22 cellular contexts compared by ENCODE assay signal in the genomic region with DNA sequence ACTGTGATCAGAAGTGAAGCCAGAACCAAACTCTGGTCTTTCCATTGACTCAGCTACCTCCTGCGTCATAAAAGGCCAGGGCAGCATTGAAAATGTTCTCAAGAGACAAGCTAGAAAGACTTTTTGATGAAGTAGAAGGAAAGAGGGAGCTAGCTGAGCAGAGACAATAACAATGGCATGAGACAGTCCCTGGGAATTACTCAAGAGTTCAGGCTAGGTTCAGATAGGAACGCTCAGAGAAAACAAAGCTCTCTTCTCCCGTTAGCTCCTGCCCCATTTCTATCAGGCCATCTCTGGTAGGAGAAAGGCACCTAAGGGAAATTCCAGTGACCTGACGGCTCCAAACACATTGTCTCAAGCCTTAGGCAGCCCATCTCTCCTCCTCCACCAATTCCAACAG. TPM values are rescaled to one million over a fixed set of nuclear protein-coding genes. Genes with fewer than 3 reads are reported as not detected.
DNase-seq lines count a peak whose midpoint lies in the region; ATAC-seq and TF ChIP-seq lines count a peak whose summit lies in the region.
"Had no signal": no experiment of that assay in that cellular context is flagged by ENCODE, and none has a peak within 500 bp of the region (broad histone marks: within the 10 kb centered on the region; RNA-seq: fewer than 3 reads in every experiment).

No MANE protein-coding gene starts in this region.

- 0 out of 2 replicates have a peak overlapping the region, but pooled peaks have one; percentile 33 for H3K27ac ChIP-seq in IMR-90 (ENCODE audit: insufficient read depth, low read length)
- no peak overlapping the region for H3K27ac ChIP-seq in effector memory CD4-positive, alpha-beta T cell (ENCODE audit: insufficient read depth, low read length, poor library complexity, severe bottlenecking)
- H3K27ac ChIP-seq in naive thymus-derived CD4-positive, alpha-beta T cell (ENCODE audit: low read depth, low read length), result no peak overlapping the region
- H3K27ac ChIP-seq in ovary, result no peak overlapping the region
- H3K27ac ChIP-seq: gastroesophageal sphincter, neutrophil, sigmoid colon had no signal

- H3K4me3 Mint-ChIP-seq in naive thymus-derived CD4-positive, alpha-beta T cell, result no peak overlapping the region
- H3K4me3 Mint-ChIP-seq: activated T-helper 17 cell treated with anti-CD3 and anti-CD28 coated beads, Interleukin-2, amount 50 U/mL, for 72 hours; T-helper 1 cell treated with Interleukin-12 subunit alpha and Interleukin-12 subunit beta and Interleukin-4 antibody, amounts not matched to agents 30 μg/mL and 1 μg/mL, for 36 hours had no signal

- H3K23ac ChIP-seq in IMR-90 (ENCODE audit: low read depth, low read length), result no peak overlapping the region

- no peaks in the 10 kb centered on the region for H3K9me3 ChIP-seq in IMR-90 (ENCODE audit: control insufficient read depth, insufficient read depth, low read length)
- no peaks in the 10 kb centered on the region for H3K9me3 ChIP-seq in effector memory CD4-positive, alpha-beta T cell (ENCODE audit: control insufficient read depth, low read length)
- H3K9me3 ChIP-seq in naive thymus-derived CD4-positive, alpha-beta T cell (ENCODE audit: control insufficient read depth in 2 of 3, low read length in 3 of 3), result no peaks in the 10 kb centered on the region
- H3K9me3 ChIP-seq in ovary, result no peaks in the 10 kb centered on the region
- H3K9me3 ChIP-seq: gastroesophageal sphincter, neutrophil, sigmoid colon had no signal

- H2AK5ac ChIP-seq in IMR-90 (ENCODE audit: low read depth, low read length), result 0 out of 2 replicates have a peak overlapping the region, but pooled peaks have one; percentile 21

- peaks cover 6 to 33% (median 25%) of the 10 kb centered on the region in 5 donors for H3K27me3 Mint-ChIP-seq in naive thymus-derived CD4-positive, alpha-beta T cell

- peak; percentile 80 for ATAC-seq in IMR-90 (ENCODE audit: low read depth)
- ATAC-seq in naive thymus-derived CD4-positive, alpha-beta T cell, result no peak
- ATAC-seq: activated T-helper 17 cell treated with anti-CD3 and anti-CD28 coated beads, Interleukin-2, amount 50 U/mL, for 72 hours; gastroesophageal sphincter; HCT116; Right ventricle myocardium inferior had no signal

- BruUV-seq in IMR-90 (replicated peaks; lab: Mats Ljungman, UMichigan), result no TSS peak

- in situ Hi-C loops in IMR-90 (cut with MboI; ENCODE audit: low sequenced_read_pairs), result loop anchor here (10.0 to 25.0 kb wide), 2 partner anchors 188 to 536 kb away; a partner anchor contains a TSS

- peak; percentile 50 for DNase-seq in AG08395 (ENCODE audit: low spot score)
- peak; percentile 92 for DNase-seq in IMR-90
- peak; percentile 73 to 97 for DNase-seq in cardiac fibroblast (ENCODE audit: low read depth in 2 of 2)
- DNase-seq in islet precursor cell, result peak; percentile 70
- DNase-seq in SKM-1 (lab: John Stamatoyannopoulos, UW; ENCODE audit: unreplicated experiment), result no peak
- no peak for DNase-seq in effector memory CD4-positive, alpha-beta T cell
- DNase-seq in naive thymus-derived CD4-positive, alpha-beta T cell, result no peak
- no peak for DNase-seq in ovary
- DNase-seq: activated CD4-positive, CD25-positive, alpha-beta regulatory T cell; KG1; NCI-H1930; sigmoid colon; stimulated activated CD4-positive, alpha-beta T cell treated with anti-CD3 and anti-CD28 coated beads, Interleukin-2, amount 100 ng/mL, for 48 hours had no signal

- peaks cover 0 to 4% (median 0%) of the 10 kb centered on the region in 11 donors for H3K9me3 Mint-ChIP-seq in naive thymus-derived CD4-positive, alpha-beta T cell
- H3K9me3 Mint-ChIP-seq: T-helper 1 cell treated with Interleukin-12 subunit alpha and Interleukin-12 subunit beta and Interleukin-4 antibody, amounts not matched to agents 30 μg/mL and 1 μg/mL, for 36 hours had no signal

- TF ChIP-seq CTCF in IMR-90 (conservative IDR thresholded peaks at IDR 0.05; ENCODE audit: low read depth, low read length) (no peak), cardiac fibroblast (IDR thresholded peaks at IDR 0.05; ENCODE audit: low read depth, low read length) (no peak), ovary (IDR thresholded peaks at IDR 0.05) (no peak)

- H3K18ac ChIP-seq in IMR-90 (ENCODE audit: low read depth, low read length), result peak overlapping the region; percentile 34; the same call in 1 of the 2 replicates

- CTCF ChIA-PET in IMR-90 (lab: Yijun Ruan, JAX), result interaction anchor here (0.8 kb wide), 1 partner anchor 17 kb away, joined by 3 read pairs; no protein-coding TSS in a partner anchor
- CTCF ChIA-PET in naive thymus-derived CD4-positive, alpha-beta T cell (lab: Charles Lee), result no interaction called here

- TF ChIP-seq RAD21 in IMR-90 (IDR thresholded peaks at IDR 0.05; ENCODE audit: low read length), result no peak

- no peak overlapping the region for H2BK20ac ChIP-seq in IMR-90 (ENCODE audit: low read depth, low read length)

- H3K4me1 Mint-ChIP-seq in naive thymus-derived CD4-positive, alpha-beta T cell, result peaks cover 0 to under 1% (median 0%) of the 10 kb centered on the region in 7 donors
- H3K4me1 Mint-ChIP-seq: activated T-helper 17 cell treated with anti-CD3 and anti-CD28 coated beads, Interleukin-2, amount 50 U/mL, for 72 hours had no signal

- H3K4me1 ChIP-seq in IMR-90 (ENCODE audit: control insufficient read depth, insufficient read depth, low read length) (peaks cover 4% of the 10 kb centered on the region), ovary (ENCODE audit: insufficient read depth) (no peaks in the 10 kb centered on the region)
- no peaks in the 10 kb centered on the region for H3K4me1 ChIP-seq in effector memory CD4-positive, alpha-beta T cell (ENCODE audit: control insufficient read depth, insufficient read depth, low read length, poor library complexity, severe bottlenecking)
- no peaks in the 10 kb centered on the region for H3K4me1 ChIP-seq in naive thymus-derived CD4-positive, alpha-beta T cell (ENCODE audit: control insufficient read depth in 2 of 2, insufficient read depth in 2 of 2, low read length in 2 of 2)

- no peak overlapping the region for H3K4me2 ChIP-seq in IMR-90 (ENCODE audit: low read depth, low read length)

- WGBS in IMR-90 (ENCODE audit: extremely low coverage in 2 of 2, insufficient read length in 1 of 2), 2 experiments, result 30% methylated on average over 2 of the region's 4 CpGs; no CpG with 5 or more reads in 1 of the 2 experiments
- 40 to 51% (median 48%) methylated on average over 4 of the region's 4 CpGs for WGBS in ovary, 3 donors

- H3K27ac Mint-ChIP-seq in naive thymus-derived CD4-positive, alpha-beta T cell, result no peak overlapping the region
- H3K27ac Mint-ChIP-seq: activated T-helper 17 cell treated with anti-CD3 and anti-CD28 coated beads, Interleukin-2, amount 50 U/mL, for 72 hours; T-helper 1 cell treated with Interleukin-12 subunit alpha and Interleukin-12 subunit beta and Interleukin-4 antibody, amounts not matched to agents 30 μg/mL and 1 μg/mL, for 36 hours had no signal

- H4K8ac ChIP-seq in IMR-90 (ENCODE audit: low read depth in 2 of 2, low read length in 2 of 2), result peak overlapping the region; percentile 50 to 79; a peak in 2 of 4 replicates

- H4K5ac ChIP-seq in IMR-90 (ENCODE audit: low read depth, low read length), result peak overlapping the region; percentile 45; the same call in 1 of the 2 replicates

- POLR2A ChIA-PET in IMR-90 (lab: Charles Lee; ENCODE audit: unreplicated experiment), result no interaction called here
- POLR2A ChIA-PET in naive thymus-derived CD4-positive, alpha-beta T cell (lab: Charles Lee), result no interaction called here

- intact Hi-C loops in IMR-90 (cut with micrococcal nuclease) (no loop called here), ovary (cut with DNase I) (no loop called here)
- intact Hi-C loops in naive thymus-derived CD4-positive, alpha-beta T cell (cut with micrococcal nuclease), result no loop called here

- H3K4me3 ChIP-seq in IMR-90 (ENCODE audit: insufficient read depth, low read depth, low read length), result no peak overlapping the region
- H3K4me3 ChIP-seq in cardiac fibroblast (replicated peaks in 1 of 2; ENCODE audit: low read depth in 2 of 2, low read length in 2 of 2), result no peak overlapping the region
- no peak overlapping the region for H3K4me3 ChIP-seq in effector memory CD4-positive, alpha-beta T cell (ENCODE audit: insufficient read depth, low read depth, low read length, poor library complexity, severe bottlenecking)
- H3K4me3 ChIP-seq in naive thymus-derived CD4-positive, alpha-beta T cell (ENCODE audit: low read length), result no peak overlapping the region
- H3K4me3 ChIP-seq in ovary, result no peak overlapping the region
- H3K4me3 ChIP-seq: gastroesophageal sphincter, sigmoid colon had no signal

- H2AK9ac ChIP-seq in IMR-90 (replicated peaks; ENCODE audit: low read depth, low read length, poor library complexity), result no peak overlapping the region

- H3K9me1 ChIP-seq in IMR-90 (ENCODE audit: insufficient read depth, low read length), result 0 out of 2 replicates have a peak, but pooled peaks cover 6% of the 10 kb centered on the region

- no peak for TF ChIP-seq EP300 in ovary (IDR thresholded peaks at IDR 0.05)

- dilution Hi-C loops in IMR-90 (cut with HindIII; ENCODE audit: low sequenced_read_pairs, unreplicated experiment), result no loop called here

- H4K20me1 ChIP-seq in IMR-90 (ENCODE audit: insufficient read depth, low read length), result no peaks in the 10 kb centered on the region

- H2BK15ac ChIP-seq in IMR-90 (ENCODE audit: low read depth, low read length), result peak overlapping the region; percentile 33; the same call in 1 of the 3 replicates

- H3K79me1 ChIP-seq in IMR-90 (ENCODE audit: low read depth in 1 of 2, low read length in 2 of 2), result no peaks in the 10 kb centered on the region

- no peak overlapping the region for H3K56ac ChIP-seq in IMR-90 (ENCODE audit: extremely low read depth, insufficient read depth, low read length)

- H2AFZ ChIP-seq in IMR-90 (replicated peaks; ENCODE audit: low read length, poor library complexity), result no peak overlapping the region

- no peak overlapping the region for H3K4ac ChIP-seq in IMR-90 (ENCODE audit: low read depth, low read length)

- H3K14ac ChIP-seq in IMR-90 (replicated peaks; ENCODE audit: low read depth, low read length), result 0 out of 2 replicates have a peak overlapping the region, but pooled peaks have one; percentile 2

- H2BK5ac ChIP-seq in IMR-90 (ENCODE audit: low read depth, low read length, poor library complexity, severe bottlenecking), result peak overlapping the region; percentile 78

- H3K36me3 Mint-ChIP-seq in naive thymus-derived CD4-positive, alpha-beta T cell, result peaks cover 0 to 4% (median 0%) of the 10 kb centered on the region in 5 donors

- no peak overlapping the region for H2BK120ac ChIP-seq in IMR-90 (ENCODE audit: low read depth, low read length)

- peak overlapping the region; percentile 56; the same call in 1 of the 2 replicates for H4K91ac ChIP-seq in IMR-90 (ENCODE audit: insufficient read depth, low read depth, low read length)

- H3K36me3 ChIP-seq in IMR-90 (ENCODE audit: control insufficient read depth, insufficient read depth, low read length), result no peaks in the 10 kb centered on the region
- H3K36me3 ChIP-seq in effector memory CD4-positive, alpha-beta T cell (ENCODE audit: control insufficient read depth, insufficient read depth, low read length), result no peaks in the 10 kb centered on the region
- H3K36me3 ChIP-seq in naive thymus-derived CD4-positive, alpha-beta T cell (ENCODE audit: control insufficient read depth in 2 of 3, insufficient read depth in 3 of 3, low read length in 3 of 3), result no peaks in the 10 kb centered on the region
- no peaks in the 10 kb centered on the region for H3K36me3 ChIP-seq in ovary
- H3K36me3 ChIP-seq: gastroesophageal sphincter, neutrophil, sigmoid colon had no signal

- H3K27me3 ChIP-seq in IMR-90 (ENCODE audit: control insufficient read depth, insufficient read depth, low read length), result no peaks in the 10 kb centered on the region
- H3K27me3 ChIP-seq in effector memory CD4-positive, alpha-beta T cell (replicated peaks; ENCODE audit: control insufficient read depth, insufficient read depth, low read length, poor library complexity, severe bottlenecking), result no peaks in the 10 kb centered on the region
- no peaks in the 10 kb centered on the region for H3K27me3 ChIP-seq in naive thymus-derived CD4-positive, alpha-beta T cell (ENCODE audit: control insufficient read depth in 2 of 2, insufficient read depth in 2 of 2, low read length in 2 of 2)
- no peaks in the 10 kb centered on the region for H3K27me3 ChIP-seq in ovary
- H3K27me3 ChIP-seq: sigmoid colon had no signal

- TF ChIP-seq POLR2A in IMR-90 (IDR thresholded peaks at IDR 0.05; ENCODE audit: low read depth, low read length), result no peak
- no peak for TF ChIP-seq POLR2A in ovary (IDR thresholded peaks at IDR 0.05)

- no peak overlapping the region; the same call in 1 of the 2 replicates for H3K9ac ChIP-seq in IMR-90 (ENCODE audit: low read depth, low read length)

RNA-seq across cellular contexts. Expression of a gene that starts 7.0 kb away (rescaled TPM):
- total RNA-seq in IMR-90 (2012; rRNA removed), result 56.1 and 76.9 TPM in 2 replicates
- 42.8 and 50.0 TPM in 2 replicates for polyA plus RNA-seq in IMR-90 (2012; rRNA removed)
- 15.7 and 51.4 TPM in 2 replicates for polyA plus RNA-seq in IMR-90 (2012; cell fraction: cytosol; rRNA removed)
- 15.6 and 29.9 TPM in 2 replicates for polyA plus RNA-seq in IMR-90 (2012; cell fraction: nucleus; rRNA removed; ENCODE audit: low replicate concordance)
- 1 to 10 TPM in 1 of 5 experiments, under 1 TPM in 4; 0.05 to 1.3 (median 0.22) TPM for total RNA-seq in naive thymus-derived CD4-positive, alpha-beta T cell
- not detected for polyA plus RNA-seq in naive thymus-derived CD4-positive, alpha-beta T cell
- 10 to 100 TPM in 1 of 7 donors, 1 to 10 TPM in 3, under 1 TPM in 3; 0.27 to 14.9 (median 1.1) TPM for total RNA-seq in ovary
- polyA plus RNA-seq in ovary, result 1 to 10 TPM; 4.9 to 5.0 TPM

RNA-seq across cellular contexts. Expression of a gene that starts 42.8 kb away (rescaled TPM):
- total RNA-seq in IMR-90 (2012; rRNA removed) (0.28 and 0.36 TPM in 2 replicates), ovary (under 1 TPM in 1 of 7 donors, not detected in 6; 0.23 TPM)
- polyA plus RNA-seq in IMR-90 (2012; rRNA removed) (0.17 TPM in 1 of 2 replicates, not detected in the other), ovary (under 1 TPM in 1 of 2 donors, not detected in 1; 0.15 TPM)
- not detected in 2 replicates for polyA plus RNA-seq in IMR-90 (2012; cell fraction: cytosol; rRNA removed)
- not detected in 2 replicates for polyA plus RNA-seq in IMR-90 (2012; cell fraction: nucleus; rRNA removed; ENCODE audit: low replicate concordance)
- not detected for total RNA-seq in naive thymus-derived CD4-positive, alpha-beta T cell
- not detected for polyA plus RNA-seq in naive thymus-derived CD4-positive, alpha-beta T cell
- total RNA-seq: activated CD8-positive, alpha-beta memory T cell treated with anti-CD3 and anti-CD28 coated beads for 36 hours; activated T-helper 17 cell treated with anti-CD3 and anti-CD28 coated beads, Interleukin-2, amount 50 U/mL, for 72 hours; cerebellum; gastroesophageal sphincter; NCI-H460; sigmoid colon had no signal

Comparison
In these comparisons a context has a peak if more than half of its experiments do, and no peak if none do; other contexts are left out.
1. DNase-seq: peak in AG08395 (single experiment), IMR-90 (single experiment), cardiac fibroblast (2 of 2) and islet precursor cell (single experiment); none in SKM-1 (single experiment), effector memory CD4-positive, alpha-beta T cell (0 of 3), naive thymus-derived CD4-positive, alpha-beta T cell (0 of 9) and ovary (0 of 5).